ENCODE assay signal across 9 cellular contexts in the genomic region with DNA sequence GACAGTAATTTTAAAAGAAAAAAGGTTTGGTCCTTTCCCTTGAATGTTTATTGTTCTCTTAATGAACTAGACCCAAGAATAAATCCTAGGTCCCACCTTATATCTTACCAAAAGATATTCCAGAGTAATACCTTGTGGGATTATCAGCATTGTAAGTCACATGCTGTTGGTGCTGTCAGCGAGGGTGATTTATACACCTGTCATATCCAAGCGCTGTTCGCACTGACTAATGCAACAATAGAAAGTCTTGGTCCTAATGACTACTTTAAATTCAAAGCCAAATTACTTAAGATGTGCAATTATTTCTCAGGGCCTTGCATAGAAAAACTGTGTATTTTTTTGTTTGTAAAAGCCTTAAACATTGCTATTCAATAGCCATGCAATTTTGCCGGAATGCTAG. TPM values are rescaled to one million over a fixed set of nuclear protein-coding genes. Genes with fewer than 3 reads are reported as not detected.
"Had no signal": no experiment of that assay in that cellular context is flagged by ENCODE, and none has a peak within 500 bp of the region (broad histone marks: within the 10 kb centered on the region; RNA-seq: fewer than 3 reads in every experiment).

No MANE protein-coding gene starts in this region.

- H3K9ac ChIP-seq: GM23248 had no signal

- DNase-seq: GM23248, GOT3, H7, IMR-90, KBM-7 had no signal

- H3K36me3 ChIP-seq: HAP-1 had no signal

- H2AFZ ChIP-seq: GM23248 had no signal

- ATAC-seq: HCT116 had no signal

- H3K9me3 ChIP-seq: HAP-1 had no signal

- FAIRE-seq: HTR-8/SVneo had no signal

- H3K27ac ChIP-seq: GM23248 had no signal

- H3K4me3 ChIP-seq: GM23248, HAP-1 had no signal

RNA-seq across cellular contexts. Expression of a gene that starts 6.9 kb away (rescaled TPM):
- total RNA-seq: H7, HT-29, IMR-90 had no signal
- polyA plus RNA-seq: GM23248 had no signal
